ENCODE assay signal across 8 cellular contexts in the genomic region with DNA sequence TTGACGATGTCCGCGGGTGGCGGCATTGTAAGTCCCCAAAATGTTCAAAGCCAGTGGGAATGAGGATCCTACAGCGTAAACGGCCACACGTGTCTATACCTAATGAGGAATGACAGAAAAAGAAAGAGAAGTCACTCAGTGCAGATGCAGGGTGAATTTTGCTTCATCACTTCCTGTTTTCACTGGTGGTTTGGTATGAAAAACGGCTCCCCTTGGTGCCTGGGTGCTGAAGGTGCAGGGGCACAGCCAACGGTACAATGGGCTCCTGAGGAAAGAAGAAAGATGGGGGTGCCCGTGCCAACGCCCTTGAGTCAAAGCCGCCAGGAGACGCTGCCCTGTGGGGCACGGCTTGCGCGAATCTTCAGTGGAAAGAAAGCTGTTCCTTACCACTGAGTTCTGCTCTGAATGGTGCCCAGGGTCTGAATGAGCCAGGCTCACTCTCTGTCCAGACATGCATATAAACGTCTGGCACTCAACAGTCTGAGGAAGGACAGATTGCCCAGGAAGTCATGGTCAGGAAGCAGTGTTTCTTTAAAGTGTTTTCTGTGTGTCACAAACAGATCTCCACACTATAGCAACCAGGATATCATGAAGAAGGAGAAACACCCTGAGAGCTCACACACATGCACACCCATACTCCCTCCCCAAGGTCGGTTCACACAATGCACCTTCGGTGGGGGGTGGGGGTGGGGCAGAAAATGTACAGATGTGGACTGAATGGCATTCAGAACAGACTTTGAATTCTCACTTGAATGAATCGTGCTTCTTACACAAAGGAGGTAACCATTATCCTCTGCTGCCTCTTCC.
A peak's percentile ranks its signal among the peaks of the same experiment; 100 is the strongest.
DNase-seq lines count a peak whose midpoint lies in the region; ATAC-seq lines count a peak whose summit lies in the region.

No MANE protein-coding gene starts in this region.

- H3K27me3 ChIP-seq in duodenal mucosa (ENCODE audit: control insufficient read depth in 1 of 2, insufficient read depth in 2 of 2, low read length in 2 of 2), result no peaks in the 10 kb centered on the region

- H3K27ac ChIP-seq in duodenal mucosa (ENCODE audit: low read depth, low read length), result peak overlapping the region; percentile 8

- H3K36me3 ChIP-seq in duodenal mucosa (ENCODE audit: control insufficient read depth in 1 of 2, insufficient read depth in 2 of 2, low read length in 2 of 2), result no peaks in the 10 kb centered on the region

- ATAC-seq in GM19397 (IDR thresholded peaks at IDR 0.05; ENCODE audit: unreplicated experiment) (peak; percentile 59), HG03460 (IDR thresholded peaks at IDR 0.05; ENCODE audit: unreplicated experiment) (peak; percentile 58)

- H3K4me3 ChIP-seq in duodenal mucosa (ENCODE audit: low read depth in 1 of 2, low read length in 2 of 2), result peak overlapping the region; percentile 55 to 60

- DNase-seq in AML-193 (lab: John Stamatoyannopoulos, UW) (peak; percentile 92 to 95), NCI-H1694 treated with DMSO at 0.1 percent for 48 hours (lab: John Stamatoyannopoulos, UW) (no peak), cortex of kidney (lab: John Stamatoyannopoulos, UW) (no peak)
- peak; percentile 64 for DNase-seq in activated CD4-positive, CD25-positive, alpha-beta regulatory T cell treated with anti-CD3 and anti-CD28 coated beads, Interleukin-2, amount 50 U/mL, for 72 hours
- peak; percentile 65 to 75 for DNase-seq in stimulated activated CD4-positive, alpha-beta T cell treated with anti-CD3 and anti-CD28 coated beads, Interleukin-2, amount 100 ng/mL, for 24 hours

- H3K9me3 ChIP-seq in duodenal mucosa (ENCODE audit: control insufficient read depth in 1 of 2, low read length in 2 of 2), result no peaks in the 10 kb centered on the region

- peak overlapping the region; percentile 13 to 27 for H3K9ac ChIP-seq in duodenal mucosa (ENCODE audit: low read depth in 1 of 2, low read length in 2 of 2)

- peaks cover 0 to 5% of the 10 kb centered on the region in 2 donors for H3K4me1 ChIP-seq in duodenal mucosa (ENCODE audit: control insufficient read depth in 1 of 2, insufficient read depth in 2 of 2, low read length in 2 of 2)

Comparison
In these comparisons a context has a peak if more than half of its experiments do, and no peak if none do; other contexts are left out.
1. DNase-seq: peak in AML-193 (2 of 2), activated CD4-positive, CD25-positive, alpha-beta regulatory T cell treated with anti-CD3 and anti-CD28 coated beads, Interleukin-2, amount 50 U/mL, for 72 hours (single experiment) and stimulated activated CD4-positive, alpha-beta T cell treated with anti-CD3 and anti-CD28 coated beads, Interleukin-2, amount 100 ng/mL, for 24 hours (2 of 2); none in NCI-H1694 treated with DMSO at 0.1 percent for 48 hours (single experiment) and cortex of kidney (single experiment).